ENCODE assay signal across 8 cellular contexts in genomic region chr6:33161354-33162320, GRCh38. TPM values are rescaled to one million over a fixed set of nuclear protein-coding genes. Genes with fewer than 3 reads are reported as not detected.
DNase-seq lines count a peak whose midpoint lies in the region; ATAC-seq and TF ChIP-seq lines count a peak whose summit lies in the region.

No MANE protein-coding gene starts in this region.

- no peaks in the 10 kb centered on the region for H3K9me2 ChIP-seq in HCT116 (ENCODE audit: insufficient read depth)

- POLR2A ChIA-PET in HCT116 (lab: Charles Lee) = no interaction called here
- POLR2A ChIA-PET in activated CD8-positive, alpha-beta T cell treated with anti-CD3 and anti-CD28 coated beads for 36 hours (lab: Charles Lee) = interaction anchor here (0.8 to 1.4 kb wide), 3 partner anchors 38 to 114 kb away, joined by 3 to 4 read pairs (median 3); partner anchors contain the start of genes RXRB and SLC39A7

- peaks cover 2% of the 10 kb centered on the region for H3K27me3 Mint-ChIP-seq in activated CD8-positive, alpha-beta T cell treated with anti-CD3 and anti-CD28 coated beads for 36 hours

- H3K36me3 ChIP-seq in HCT116 (ENCODE audit: control insufficient read depth in 1 of 2, insufficient read depth in 2 of 2, low read length in 2 of 2) (no peaks in the 10 kb centered on the region), ectodermal cell (ENCODE audit: control insufficient read depth, insufficient read depth, low read length) (no peaks in the 10 kb centered on the region)

- no peaks in the 10 kb centered on the region for H3K9me3 Mint-ChIP-seq in activated CD8-positive, alpha-beta T cell treated with anti-CD3 and anti-CD28 coated beads for 36 hours

- peak overlapping the region; percentile 52 to 61 for H3K4me3 ChIP-seq in HCT116 (replicated peaks in 1 of 2; ENCODE audit: low read depth in 1 of 2, low read length in 2 of 2)
- peak overlapping the region; percentile 38 for H3K4me3 ChIP-seq in ectodermal cell (ENCODE audit: insufficient read depth, low read depth, low read length)

- DNase-seq in DMS 273 (lab: John Stamatoyannopoulos, UW; ENCODE audit: unreplicated experiment) (peak; percentile 85), HCT116 (ENCODE audit: low read depth, low spot score) (peak; percentile 18), NCI-H510A treated with DMSO at 0.1 percent for 48 hours (lab: John Stamatoyannopoulos, UW) (peak; percentile 55), lung microvascular endothelial cell (ENCODE audit: low read depth in 2 of 2) (peak; percentile 60 to 61)
- DNase-seq in activated CD8-positive, alpha-beta T cell treated with anti-CD3 and anti-CD28 coated beads for 36 hours = peak; percentile 83
- peak; percentile 47 to 85 (median 70) for DNase-seq in stimulated activated CD4-positive, alpha-beta T cell treated with anti-CD3 and anti-CD28 coated beads, TNF-alpha, amount 100 ng/mL, for 1 hour (ENCODE audit: low read depth in 3 of 3, low spot score in 1 of 3)

- peak overlapping the region; percentile 40 for H3K27ac ChIP-seq in HCT116 (ENCODE audit: low read depth, low read length)
- H3K27ac ChIP-seq in ectodermal cell (ENCODE audit: insufficient read depth, low read depth, low read length, poor library complexity, severe bottlenecking) = no peak overlapping the region

- H3K4me2 ChIP-seq in HCT116 (ENCODE audit: low read length) = peak overlapping the region; percentile 95

- intact Hi-C loops in HCT116 (cut with micrococcal nuclease) = loop anchor here (1.0 kb wide), 2 partner anchors 36 to 87 kb away; no protein-coding TSS in a partner anchor
- intact Hi-C loops in activated CD8-positive, alpha-beta T cell treated with anti-CD3 and anti-CD28 coated beads for 36 hours (cut with micrococcal nuclease) = loop anchor here (5.0 to 10.0 kb wide), 2 partner anchors 36 to 83 kb away; no protein-coding TSS in a partner anchor

- H3K4me3 Mint-ChIP-seq in activated CD8-positive, alpha-beta T cell treated with anti-CD3 and anti-CD28 coated beads for 36 hours = peak overlapping the region; percentile 72

- peak overlapping the region; percentile 72 for H3K9ac ChIP-seq in HCT116 (ENCODE audit: low read length)

- no peaks in the 10 kb centered on the region for H4K20me1 ChIP-seq in HCT116 (ENCODE audit: insufficient read depth)

- peak; percentile 72 to 91 (median 90); a peak in 5 of 6 replicates for TF ChIP-seq CTCF in HCT116 (IDR thresholded peaks at IDR 0.05 in 2 of 3, conservative IDR thresholded peaks at IDR 0.05 in 1 of 3; ENCODE audit: borderline replicate concordance in 1 of 3, insufficient read depth in 1 of 3, low read depth in 2 of 3, low read length in 2 of 3)
- peak; percentile 96 for TF ChIP-seq CTCF in activated CD8-positive, alpha-beta T cell treated with anti-CD3 and anti-CD28 coated beads for 36 hours (IDR thresholded peaks at IDR 0.05)

- no peaks in the 10 kb centered on the region for H3K27me3 ChIP-seq in HCT116 (ENCODE audit: insufficient read depth, low read length)
- H3K27me3 ChIP-seq in ectodermal cell (ENCODE audit: control insufficient read depth, insufficient read depth, low read length, poor library complexity, severe bottlenecking) = peaks cover 16% of the 10 kb centered on the region

- 12 to 13% methylated on average over 58 of the region's 58 CpGs for WGBS in ectodermal cell, 2 experiments

- peaks cover 12% of the 10 kb centered on the region for H3K4me1 Mint-ChIP-seq in activated CD8-positive, alpha-beta T cell treated with anti-CD3 and anti-CD28 coated beads for 36 hours (ENCODE audit: low read depth)

- no peaks in the 10 kb centered on the region for H3K36me3 Mint-ChIP-seq in activated CD8-positive, alpha-beta T cell treated with anti-CD3 and anti-CD28 coated beads for 36 hours (ENCODE audit: low read depth)

- RAD21 ChIA-PET in HCT116 (lab: Charles Lee; ENCODE audit: low non-redundant PET in 1 of 2, low total read pairs in 2 of 2, uncharacterized antibody in 2 of 2, unreplicated experiment in 2 of 2) = interaction anchor here (0.6 to 1.1 kb wide), 6 partner anchors 10 to 113 kb away, joined by 3 to 6 read pairs (median 4); no protein-coding TSS in a partner anchor

- H3K79me2 ChIP-seq in HCT116 (ENCODE audit: insufficient read depth, low read length) = no peaks in the 10 kb centered on the region

- H2AFZ ChIP-seq in HCT116 (ENCODE audit: low read depth, low read length, poor library complexity, severe bottlenecking) = peak overlapping the region; percentile 76

- TSS peak; percentile 86 for BruUV-seq in HCT116 (replicated peaks; lab: Mats Ljungman, UMichigan)

- H3K4me1 ChIP-seq in HCT116 (ENCODE audit: control insufficient read depth in 1 of 2, insufficient read depth in 2 of 2, low read length in 2 of 2) (peaks cover 11 to 29% of the 10 kb centered on the region in 2 experiments), ectodermal cell (ENCODE audit: control insufficient read depth, insufficient read depth, low read length) (no peaks in the 10 kb centered on the region)

- peak overlapping the region; percentile 78 for H3K27ac Mint-ChIP-seq in activated CD8-positive, alpha-beta T cell treated with anti-CD3 and anti-CD28 coated beads for 36 hours

- peak; percentile 17 for TF ChIP-seq POLR2A in HCT116 (IDR thresholded peaks at IDR 0.05; ENCODE audit: borderline replicate concordance, extremely low read depth, insufficient read depth, insufficient read length)

- CTCF ChIA-PET in HCT116 (lab: Charles Lee) = interaction anchor here (0.7 to 4.9 kb wide), 7 partner anchors 13 to 138 kb away, joined by 3 to 31 read pairs (median 6); no protein-coding TSS in a partner anchor
- CTCF ChIA-PET in activated CD8-positive, alpha-beta T cell treated with anti-CD3 and anti-CD28 coated beads for 36 hours (lab: Charles Lee) = interaction anchor here (0.6 to 4.5 kb wide), 24 partner anchors 9 to 177 kb away, joined by 3 to 65 read pairs (median 4); no protein-coding TSS in a partner anchor

- TF ChIP-seq RAD21 in HCT116 (IDR thresholded peaks at IDR 0.05; ENCODE audit: low read depth) = peak; percentile 68

- H3K9me3 ChIP-seq in HCT116 (ENCODE audit: control insufficient read depth in 1 of 2, insufficient read depth in 1 of 2, low read depth in 1 of 2, low read length in 2 of 2) (no peaks in the 10 kb centered on the region), ectodermal cell (ENCODE audit: control insufficient read depth, low read length) (no peaks in the 10 kb centered on the region)

- ATAC-seq in HCT116 (peak; percentile 89), HG03460 (IDR thresholded peaks at IDR 0.05; ENCODE audit: unreplicated experiment) (no peak)
- ATAC-seq in activated CD8-positive, alpha-beta T cell treated with anti-CD3 and anti-CD28 coated beads for 36 hours = peak; percentile 97

TF ChIP-seq in HCT116, 20 proteins besides CTCF, POLR2A, EP300 and RAD21 (continues in another document):
- TF ChIP-seq CEBPB (IDR thresholded peaks at IDR 0.05; ENCODE audit: low read depth) = no peak
- TF ChIP-seq FOSL1 (IDR thresholded peaks at IDR 0.05; ENCODE audit: low read depth) = no peak
- TF ChIP-seq YY1 (IDR thresholded peaks at IDR 0.05; ENCODE audit: extremely low read depth, insufficient replicate concordance, low read depth, low read length) = peak; percentile 55
- no peak for TF ChIP-seq SIN3A (IDR thresholded peaks at IDR 0.05; ENCODE audit: low read depth)
- TF ChIP-seq EZH2phosphoT487 (IDR thresholded peaks at IDR 0.05; ENCODE audit: borderline replicate concordance) = no peak
- no peak for TF ChIP-seq JUND (IDR thresholded peaks at IDR 0.05)
- TF ChIP-seq POLR2AphosphoS5 (IDR thresholded peaks at IDR 0.05; ENCODE audit: low read depth, low read length) = peak; percentile 72
- TF ChIP-seq ELF1 (IDR thresholded peaks at IDR 0.05; ENCODE audit: borderline replicate concordance, low read depth) = no peak
- TF ChIP-seq MAX (IDR thresholded peaks at IDR 0.05) = no peak; the same call in 1 of the 2 replicates

RNA-seq across cellular contexts. Expression of gene COL11A2, which starts 30.6 kb away (rescaled TPM):
- 7.6 TPM for total RNA-seq in HCT116 (2021; ENCODE audit: unreplicated experiment)
- polyA plus RNA-seq in HCT116 (2012) = 3.8 and 4.1 TPM in 2 replicates
- 1 to 10 TPM; 1.3 to 1.4 TPM for total RNA-seq in activated CD8-positive, alpha-beta T cell treated with anti-CD3 and anti-CD28 coated beads for 36 hours
- polyA plus RNA-seq in ectodermal cell (2013, experiment 1 of 4) = 6.1 TPM
- 7.4 TPM for polyA plus RNA-seq in ectodermal cell (2013, experiment 2 of 4)
- 5.2 TPM for polyA plus RNA-seq in ectodermal cell (2013, experiment 3 of 4)
- 8.3 TPM for polyA plus RNA-seq in ectodermal cell (2013, experiment 4 of 4)
- total RNA-seq in lung microvascular endothelial cell = under 0.01 and 0.20 TPM in 2 replicates

RNA-seq across cellular contexts. Expression of gene RXRB, which starts 38.8 kb away (rescaled TPM):
- total RNA-seq in HCT116 (2021; ENCODE audit: unreplicated experiment) = 49.9 TPM
- 49.3 and 59.8 TPM in 2 replicates for polyA plus RNA-seq in HCT116 (2012)
- 10 to 100 TPM; 41.2 to 41.9 TPM for total RNA-seq in activated CD8-positive, alpha-beta T cell treated with anti-CD3 and anti-CD28 coated beads for 36 hours
- 38.5 TPM for polyA plus RNA-seq in ectodermal cell (2013, experiment 1 of 4)
- 34.7 TPM for polyA plus RNA-seq in ectodermal cell (2013, experiment 2 of 4)
- 33.5 TPM for polyA plus RNA-seq in ectodermal cell (2013, experiment 3 of 4)
- polyA plus RNA-seq in ectodermal cell (2013, experiment 4 of 4) = 37.0 TPM
- total RNA-seq in lung microvascular endothelial cell = 15.5 and 18.3 TPM in 2 replicates

RNA-seq across cellular contexts. Expression of gene SLC39A7, which starts 39.0 kb away (rescaled TPM):
- total RNA-seq in HCT116 (2021; ENCODE audit: unreplicated experiment) (130 TPM), lung microvascular endothelial cell (79.8 and 95.2 TPM in 2 replicates)
- 124 and 179 TPM in 2 replicates for polyA plus RNA-seq in HCT116 (2012)
- total RNA-seq in activated CD8-positive, alpha-beta T cell treated with anti-CD3 and anti-CD28 coated beads for 36 hours = 10 to 100 TPM; 43.1 to 43.3 TPM
- polyA plus RNA-seq in ectodermal cell (2013, experiment 1 of 4) = 113 TPM
- 109 TPM for polyA plus RNA-seq in ectodermal cell (2013, experiment 2 of 4)
- 78.4 TPM for polyA plus RNA-seq in ectodermal cell (2013, experiment 3 of 4)
- polyA plus RNA-seq in ectodermal cell (2013, experiment 4 of 4) = 90.4 TPM

RNA-seq across cellular contexts. Expression of gene HSD17B8, which starts 42.8 kb away (rescaled TPM):
- total RNA-seq in HCT116 (2021; ENCODE audit: unreplicated experiment) = 22.0 TPM
- 29.2 and 33.9 TPM in 2 replicates for polyA plus RNA-seq in HCT116 (2012)
- 10 to 100 TPM; 40.6 to 42.0 TPM for total RNA-seq in activated CD8-positive, alpha-beta T cell treated with anti-CD3 and anti-CD28 coated beads for 36 hours
- polyA plus RNA-seq in ectodermal cell (2013, experiment 1 of 4) = 4.6 TPM
- polyA plus RNA-seq in ectodermal cell (2013, experiment 2 of 4) = 4.7 TPM
- 9.1 TPM for polyA plus RNA-seq in ectodermal cell (2013, experiment 3 of 4)
- 8.1 TPM for polyA plus RNA-seq in ectodermal cell (2013, experiment 4 of 4)
- 7.0 and 8.5 TPM in 2 replicates for total RNA-seq in lung microvascular endothelial cell

RNA-seq across cellular contexts. Expression of gene RING1, which starts 46.7 kb away (rescaled TPM):
- total RNA-seq in HCT116 (2021; ENCODE audit: unreplicated experiment) (45.9 TPM), lung microvascular endothelial cell (14.4 and 22.8 TPM in 2 replicates)
- 57.0 and 57.1 TPM in 2 replicates for polyA plus RNA-seq in HCT116 (2012)
- 10 to 100 TPM; 26.8 to 27.5 TPM for total RNA-seq in activated CD8-positive, alpha-beta T cell treated with anti-CD3 and anti-CD28 coated beads for 36 hours
- polyA plus RNA-seq in ectodermal cell (2013, experiment 1 of 4) = 61.0 TPM
- polyA plus RNA-seq in ectodermal cell (2013, experiment 2 of 4) = 72.1 TPM
- polyA plus RNA-seq in ectodermal cell (2013, experiment 3 of 4) = 62.1 TPM
- polyA plus RNA-seq in ectodermal cell (2013, experiment 4 of 4) = 67.9 TPM

Comparison
In these comparisons a context has a peak if more than half of its experiments do, and no peak if none do; other contexts are left out.
1. DNase-seq: peak in every context shown above with its lines; median percentile 85 in DMS 273; 83 in activated CD8-positive, alpha-beta T cell treated with anti-CD3 and anti-CD28 coated beads for 36 hours; 70 in stimulated activated CD4-positive, alpha-beta T cell treated with anti-CD3 and anti-CD28 coated beads, TNF-alpha, amount 100 ng/mL, for 1 hour; 60 in lung microvascular endothelial cell; 55 in NCI-H510A treated with DMSO at 0.1 percent for 48 hours; 18 in HCT116.